20 cellular contexts compared by ENCODE assay signal in genomic region chr19:11115895-11116446, GRCh38.
"Had no signal": no experiment of that assay in that cellular context is flagged by ENCODE, and none has a peak within 500 bp of the region (broad histone marks: within the 10 kb centered on the region; RNA-seq: fewer than 3 reads in every experiment).

No MANE protein-coding gene starts in this region.

- H3K4me3 Mint-ChIP-seq: activated CD4-positive, alpha-beta memory T cell treated with anti-CD3 and anti-CD28 coated beads, Interleukin-2, amount 10 ng/mL, durations not matched to agents 7 days and 5 days; activated CD4-positive, alpha-beta T cell treated with anti-CD3 and anti-CD28 coated beads for 36 hours; memory B cell; naive thymus-derived CD4-positive, alpha-beta T cell had no signal

- H3K9me3 Mint-ChIP-seq: activated CD4-positive, alpha-beta memory T cell treated with anti-CD3 and anti-CD28 coated beads, Interleukin-2, amount 10 ng/mL, durations not matched to agents 7 days and 5 days; memory B cell; naive thymus-derived CD4-positive, alpha-beta T cell had no signal

- H3K27ac ChIP-seq: esophagus muscularis mucosa, left lung, sigmoid colon, spleen, VCaP had no signal

- H3K27me3 ChIP-seq: dorsolateral prefrontal cortex, esophagus muscularis mucosa, left lung, sigmoid colon, spleen had no signal

- DNase-seq: activated CD4-positive, alpha-beta memory T cell treated with anti-CD3 and anti-CD28 coated beads, Interleukin-2, amount 10 ng/mL, durations not matched to agents 7 days and 5 days; activated CD4-positive, alpha-beta T cell treated with anti-CD3 and anti-CD28 coated beads for 36 hours; activated gamma-delta T cell; activated T-cell treated with anti-CD3 and anti-CD28 coated beads, Interleukin-2, amount 50 U/mL, for 48 hours; hippocampal formation; left lung; mucosa of descending colon; naive thymus-derived CD4-positive, alpha-beta T cell; occipital lobe; sigmoid colon; spleen; T-helper 1 cell had no signal

- H3K4me1 Mint-ChIP-seq: activated CD4-positive, alpha-beta T cell treated with anti-CD3 and anti-CD28 coated beads for 36 hours; memory B cell had no signal

- H3K27me3 Mint-ChIP-seq: activated CD4-positive, alpha-beta memory T cell treated with anti-CD3 and anti-CD28 coated beads, Interleukin-2, amount 10 ng/mL, durations not matched to agents 7 days and 5 days; activated CD4-positive, alpha-beta T cell treated with anti-CD3 and anti-CD28 coated beads for 36 hours; memory B cell; naive thymus-derived CD4-positive, alpha-beta T cell had no signal

- H3K4me3 ChIP-seq: dorsolateral prefrontal cortex, esophagus muscularis mucosa, left lung, mucosa of descending colon, sigmoid colon, spleen had no signal

- H3K27ac Mint-ChIP-seq: activated CD4-positive, alpha-beta memory T cell treated with anti-CD3 and anti-CD28 coated beads, Interleukin-2, amount 10 ng/mL, durations not matched to agents 7 days and 5 days; activated CD4-positive, alpha-beta T cell treated with anti-CD3 and anti-CD28 coated beads for 36 hours; memory B cell had no signal

- H3K36me3 Mint-ChIP-seq: memory B cell had no signal

- H3K4me1 ChIP-seq: esophagus muscularis mucosa, left lung, sigmoid colon, spleen had no signal

- ATAC-seq: activated CD4-positive, alpha-beta T cell treated with anti-CD3 and anti-CD28 coated beads for 36 hours; mucosa of descending colon; naive thymus-derived CD4-positive, alpha-beta T cell had no signal

- H3K9me3 ChIP-seq: esophagus muscularis mucosa, left lung, mucosa of descending colon, sigmoid colon, spleen had no signal

- FAIRE-seq: astrocyte, bronchial epithelial cell, keratinocyte, urothelium cell line had no signal
